Comparison of ENCODE assay signal across 22 cellular contexts in the genomic region with DNA sequence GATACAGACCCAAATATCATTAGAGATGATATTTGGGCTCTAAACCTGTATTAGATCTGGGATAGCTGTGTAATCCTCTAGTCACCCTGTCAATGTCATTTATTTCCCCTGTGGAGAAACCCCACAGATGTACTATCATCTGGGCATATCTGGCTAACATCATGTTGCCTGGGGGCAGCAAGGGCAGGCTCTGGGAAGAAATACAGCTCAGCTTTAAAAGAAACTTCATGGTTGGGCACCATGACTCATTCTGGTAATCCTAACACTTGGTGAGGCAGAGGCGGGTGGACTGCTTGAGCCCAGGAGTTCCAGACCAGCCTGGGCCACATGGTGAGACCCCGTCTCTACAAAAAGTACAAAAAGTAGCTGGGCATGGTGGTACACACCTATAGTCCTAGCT.
A peak's percentile ranks its signal among the peaks of the same experiment; 100 is the strongest.
DNase-seq lines count a peak whose midpoint lies in the region; ATAC-seq and TF ChIP-seq lines count a peak whose summit lies in the region.
"Had no signal": no experiment of that assay in that cellular context is flagged by ENCODE, and none has a peak within 500 bp of the region (broad histone marks: within the 10 kb centered on the region; RNA-seq: fewer than 3 reads in every experiment).

No MANE protein-coding gene starts in this region.

- H3K4me3 ChIP-seq in foreskin fibroblast (ENCODE audit: low read depth in 1 of 2, low read length in 2 of 2): no peak overlapping the region
- H3K4me3 ChIP-seq in upper lobe of left lung: no peak overlapping the region
- H3K4me3 ChIP-seq: smooth muscle cell, suprapubic skin had no signal

- TF ChIP-seq POLR2A in upper lobe of left lung (IDR thresholded peaks at IDR 0.05): no peak

- 77 to 100% methylated on average over 2 of the region's 2 CpGs for WGBS in upper lobe of left lung, 2 donors

- TF ChIP-seq EP300 in upper lobe of left lung (IDR thresholded peaks at IDR 0.05): no peak

- ATAC-seq in upper lobe of left lung (ENCODE audit: low FRiP score in 2 of 2): no peak
- ATAC-seq: activated naive CD4-positive, alpha-beta T cell treated with anti-CD3 and anti-CD28 coated beads, Interleukin-2, amount 50 U/mL, for 72 hours; activated T-helper 17 cell treated with anti-CD3 and anti-CD28 coated beads, Interleukin-2, amount 50 U/mL, for 72 hours; left ventricle myocardium superior; natural killer cell treated with Interleukin-12 subunit alpha and Interleukin-12 subunit beta and Interleukin-15 and Interleukin-18, amount 100 ng/mL, for 72 hours; WTC11 had no signal

- H3K9me3 ChIP-seq in upper lobe of left lung: no peaks in the 10 kb centered on the region
- H3K9me3 ChIP-seq: suprapubic skin had no signal

- DNase-seq in ELR (ENCODE audit: low read depth) (peak; percentile 69), LHCN-M2 (ENCODE audit: low read depth) (peak; percentile 54), T1000 (lab: John Stamatoyannopoulos, UW) (peak; percentile 20), foreskin fibroblast (peak; percentile 63 to 78), DMS53 treated with DMSO at 0.1 percent for 48 hours (lab: John Stamatoyannopoulos, UW; ENCODE audit: unreplicated experiment) (no peak), NCI-H2227 (lab: John Stamatoyannopoulos, UW; ENCODE audit: unreplicated experiment) (no peak), upper lobe of left lung (no peak)
- DNase-seq: activated CD4-positive, alpha-beta T cell treated with anti-CD3 and anti-CD28 coated beads, Interleukin-2, amount 50 U/mL, for 4 hours; activated CD8-positive, alpha-beta memory T cell treated with anti-CD3 and anti-CD28 coated beads, Interleukin-2, amount 50 U/mL, for 4 hours; hippocampal formation; left ventricle myocardium superior; NCI-H1436 treated with DMSO at 0.1 percent for 48 hours; NCI-H524 treated with DMSO at 0.1 percent for 48 hours; stimulated activated CD4-positive, alpha-beta T cell treated with anti-CD3 and anti-CD28 coated beads, Interleukin-2, amount 100 ng/mL, for 24 hours; T-helper 9 cell had no signal

- TF ChIP-seq CTCF in foreskin fibroblast (IDR thresholded peaks at IDR 0.05; ENCODE audit: low read depth, low read length): no peak
- TF ChIP-seq CTCF in upper lobe of left lung (IDR thresholded peaks at IDR 0.05): no peak

- H3K27me3 ChIP-seq in upper lobe of left lung: no peaks in the 10 kb centered on the region
- H3K27me3 ChIP-seq: suprapubic skin had no signal

- no peak overlapping the region for H3K27ac ChIP-seq in upper lobe of left lung
- H3K27ac ChIP-seq: RWPE1, suprapubic skin had no signal

- peaks cover 2 to 5% (median 4%) of the 10 kb centered on the region in 4 donors for H3K4me1 ChIP-seq in upper lobe of left lung

- H3K36me3 ChIP-seq in upper lobe of left lung: no peaks in the 10 kb centered on the region
- H3K36me3 ChIP-seq: suprapubic skin had no signal

Comparison
In these comparisons a context has a peak if more than half of its experiments do, and no peak if none do; other contexts are left out.
1. DNase-seq: peak in ELR (single experiment), LHCN-M2 (single experiment), T1000 (single experiment) and foreskin fibroblast (2 of 2); none in DMS53 treated with DMSO at 0.1 percent for 48 hours (single experiment), NCI-H2227 (single experiment) and upper lobe of left lung (0 of 2).